Comparison of ENCODE assay signal across 1 cellular context in the genomic region with DNA sequence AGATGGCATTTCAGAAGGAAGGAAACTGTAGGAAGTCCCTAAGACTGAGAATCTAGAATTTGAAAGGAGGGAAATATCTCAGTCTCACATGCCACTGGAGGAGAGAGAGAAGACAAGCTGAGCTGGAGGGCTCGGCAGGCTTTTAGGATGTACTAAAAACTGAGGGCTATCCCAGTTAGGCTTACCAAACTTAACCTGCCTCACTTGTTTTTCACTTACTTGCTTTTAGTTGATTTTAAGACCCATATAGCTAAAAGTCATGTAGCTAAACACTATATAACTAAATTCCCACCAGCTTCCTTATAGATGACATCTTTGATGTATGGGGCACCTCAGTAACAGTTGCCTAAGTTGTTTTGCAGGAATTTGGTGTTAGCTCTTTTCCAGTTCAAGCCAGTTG.
TF ChIP-seq lines count a peak whose summit lies in the region.

No MANE protein-coding gene starts in this region.

TF ChIP-seq in GM12878, 131 proteins besides CTCF, POLR2A, EP300 and RAD21:
- peak; percentile 68; the same call in 1 of the 2 replicates for TF ChIP-seq NFXL1 (IDR thresholded peaks at IDR 0.05; ENCODE audit: borderline replicate concordance)
- TF ChIP-seq RB1 (IDR thresholded peaks at IDR 0.05; ENCODE audit: borderline replicate concordance), result no peak
